Comparison of ENCODE assay signal across 13 cellular contexts in genomic region chr9:110745656-110746055, GRCh38.
DNase-seq lines count a peak whose midpoint lies in the region; ATAC-seq and TF ChIP-seq lines count a peak whose summit lies in the region.
"Had no signal": no experiment of that assay in that cellular context is flagged by ENCODE, and none has a peak within 500 bp of the region (broad histone marks: within the 10 kb centered on the region; RNA-seq: fewer than 3 reads in every experiment).

No MANE protein-coding gene starts in this region.

- TF ChIP-seq CTCF in AG10803 (conservative IDR thresholded peaks at IDR 0.05; ENCODE audit: low read length) (no peak), osteocyte (IDR thresholded peaks at IDR 0.05) (no peak), nephron progenitor cell (IDR thresholded peaks at IDR 0.05) (no peak)

- peak overlapping the region; percentile 88 for H3K27ac Mint-ChIP-seq in osteocyte (ENCODE audit: unreplicated experiment)
- H3K27ac Mint-ChIP-seq in nephron progenitor cell: no peak overlapping the region
- H3K27ac Mint-ChIP-seq: activated B cell treated with CpG ODN at 0.5 μM for 24 hours; activated naive CD8-positive, alpha-beta T cell treated with anti-CD3 and anti-CD28 coated beads for 36 hours had no signal

- H3K4me3 Mint-ChIP-seq in osteocyte (ENCODE audit: unreplicated experiment) (no peak overlapping the region), nephron progenitor cell (no peak overlapping the region)
- H3K4me3 Mint-ChIP-seq: activated B cell treated with CpG ODN at 0.5 μM for 24 hours; activated naive CD8-positive, alpha-beta T cell treated with anti-CD3 and anti-CD28 coated beads for 36 hours had no signal

- H3K4me3 ChIP-seq in AG10803 (ENCODE audit: low read length): no peak overlapping the region

- ATAC-seq in GM21447 (IDR thresholded peaks at IDR 0.05; ENCODE audit: unreplicated experiment): no peak

- H3K36me3 Mint-ChIP-seq in osteocyte (ENCODE audit: unreplicated experiment) (peaks cover 6% of the 10 kb centered on the region), nephron progenitor cell (ENCODE audit: low read depth) (no peaks in the 10 kb centered on the region)
- H3K36me3 Mint-ChIP-seq: activated naive CD8-positive, alpha-beta T cell treated with anti-CD3 and anti-CD28 coated beads for 36 hours had no signal

- no peaks in the 10 kb centered on the region for H3K27me3 Mint-ChIP-seq in osteocyte (ENCODE audit: unreplicated experiment)
- H3K27me3 Mint-ChIP-seq in nephron progenitor cell (ENCODE audit: low read depth, poor library complexity): peaks cover 5% of the 10 kb centered on the region
- H3K27me3 Mint-ChIP-seq: activated B cell treated with CpG ODN at 0.5 μM for 24 hours; activated naive CD8-positive, alpha-beta T cell treated with anti-CD3 and anti-CD28 coated beads for 36 hours had no signal

- H3K4me1 Mint-ChIP-seq in osteocyte (ENCODE audit: unreplicated experiment) (peaks cover 83% of the 10 kb centered on the region), nephron progenitor cell (peaks cover 10% of the 10 kb centered on the region)
- H3K4me1 Mint-ChIP-seq: activated B cell treated with CpG ODN at 0.5 μM for 24 hours; activated naive CD8-positive, alpha-beta T cell treated with anti-CD3 and anti-CD28 coated beads for 36 hours had no signal

- DNase-seq in AG10803 (ENCODE audit: low read depth) (peak; percentile 31), NCI-H1105 treated with DMSO at 0.1 percent for 48 hours (lab: John Stamatoyannopoulos, UW) (peak; percentile 38), cerebellum (ENCODE audit: low spot score) (peak; percentile 21), osteocyte (ENCODE audit: extremely low spot score, unreplicated experiment) (no peak), superior temporal gyrus (ENCODE audit: extremely low spot score) (no peak), nephron progenitor cell (no peak), SHP77 (lab: John Stamatoyannopoulos, UW) (no peak)
- DNase-seq: activated B cell treated with CpG ODN at 0.5 μM for 24 hours; activated CD8-positive, alpha-beta memory T cell treated with anti-CD3 and anti-CD28 coated beads, Interleukin-2, amount 50 U/mL, for 48 hours; activated naive CD8-positive, alpha-beta T cell treated with anti-CD3 and anti-CD28 coated beads for 36 hours; NCI-H187; stimulated activated CD4-positive, alpha-beta T cell treated with anti-CD3 and anti-CD28 coated beads, Interleukin-1b, Interleukin-23, amount 100 ng/mL, for 48 hours had no signal

- peaks cover 3% of the 10 kb centered on the region for H3K9me3 Mint-ChIP-seq in osteocyte (ENCODE audit: unreplicated experiment)
- H3K9me3 Mint-ChIP-seq in nephron progenitor cell: no peaks in the 10 kb centered on the region
- H3K9me3 Mint-ChIP-seq: activated B cell treated with CpG ODN at 0.5 μM for 24 hours; activated naive CD8-positive, alpha-beta T cell treated with anti-CD3 and anti-CD28 coated beads for 36 hours had no signal

Comparison
In these comparisons a context has a peak if more than half of its experiments do, and no peak if none do; other contexts are left out.
1. DNase-seq: peak in AG10803 (single experiment), NCI-H1105 treated with DMSO at 0.1 percent for 48 hours (single experiment) and cerebellum (single experiment); none in osteocyte (single experiment), superior temporal gyrus (single experiment), nephron progenitor cell (single experiment) and SHP77 (0 of 2).